In the genomic region with DNA sequence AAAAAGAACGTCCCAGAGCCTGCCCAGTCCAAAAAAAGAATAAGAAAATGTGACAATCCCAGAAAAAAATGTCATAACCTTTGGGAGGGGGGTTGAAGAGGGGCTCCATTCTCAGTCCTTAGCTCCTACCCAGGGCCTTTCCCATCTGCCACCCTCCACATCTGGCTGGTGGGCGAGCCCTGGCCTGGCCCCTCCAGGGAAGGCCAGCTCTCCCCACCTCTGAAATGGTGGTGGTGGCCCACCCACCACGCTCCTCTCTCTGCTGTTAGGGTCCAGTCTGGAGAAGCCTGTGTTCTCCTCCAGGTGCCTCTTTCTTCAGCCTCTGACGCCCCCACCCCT, we compare ENCODE assay signal across 8 cellular contexts. TPM values are rescaled to one million over a fixed set of nuclear protein-coding genes. Genes with fewer than 3 reads are reported as not detected.
DNase-seq lines count a peak whose midpoint lies in the region; TF ChIP-seq lines count a peak whose summit lies in the region.

No MANE protein-coding gene starts in this region.

- TF ChIP-seq CTCF in BE2C (IDR thresholded peaks at IDR 0.05; ENCODE audit: low read depth, low read length) (no peak), MM.1S (IDR thresholded peaks at IDR 0.05; ENCODE audit: low read length) (no peak), neural cell (IDR thresholded peaks at IDR 0.05; ENCODE audit: poor library complexity, severe bottlenecking) (no peak)

- peaks cover 9% of the 10 kb centered on the region for H3K4me1 ChIP-seq in BE2C
- H3K4me1 ChIP-seq in MM.1S (ENCODE audit: low read length) = peaks cover 17% of the 10 kb centered on the region
- H3K4me1 ChIP-seq in ectodermal cell (ENCODE audit: control insufficient read depth, insufficient read depth, low read length) = peaks cover 38% of the 10 kb centered on the region

- H3K27me3 ChIP-seq in BE2C = no peaks in the 10 kb centered on the region
- H3K27me3 ChIP-seq in MM.1S (replicated peaks; ENCODE audit: insufficient read depth, low read length) = peaks cover 31% of the 10 kb centered on the region
- peaks cover 40% of the 10 kb centered on the region for H3K27me3 ChIP-seq in ectodermal cell (ENCODE audit: control insufficient read depth, insufficient read depth, low read length, poor library complexity, severe bottlenecking)
- H3K27me3 ChIP-seq in neural cell (ENCODE audit: insufficient read depth, low read depth, low read length) = peaks cover 10% of the 10 kb centered on the region

- H3K9me3 ChIP-seq in BE2C = no peaks in the 10 kb centered on the region
- no peaks in the 10 kb centered on the region for H3K9me3 ChIP-seq in MM.1S (replicated peaks; ENCODE audit: insufficient read depth, low read length)
- no peaks in the 10 kb centered on the region for H3K9me3 ChIP-seq in ectodermal cell (ENCODE audit: control insufficient read depth, low read length)
- no peaks in the 10 kb centered on the region for H3K9me3 ChIP-seq in neural cell (ENCODE audit: low read length)

- H2AFZ ChIP-seq in MM.1S (ENCODE audit: low read length) (peak overlapping the region; percentile 77), neural cell (ENCODE audit: low read depth, low read length) (no peak overlapping the region)

- H3K36me3 ChIP-seq in BE2C = no peaks in the 10 kb centered on the region; the same call in 1 of the 2 replicates
- no peaks in the 10 kb centered on the region for H3K36me3 ChIP-seq in MM.1S (replicated peaks; ENCODE audit: insufficient read depth, low read length)
- H3K36me3 ChIP-seq in ectodermal cell (ENCODE audit: control insufficient read depth, insufficient read depth, low read length) = no peaks in the 10 kb centered on the region
- H3K36me3 ChIP-seq in neural cell (ENCODE audit: insufficient read depth, low read length) = no peaks in the 10 kb centered on the region

- H3K27ac ChIP-seq in MM.1S (ENCODE audit: low read length) (no peak overlapping the region), ectodermal cell (ENCODE audit: insufficient read depth, low read depth, low read length, poor library complexity, severe bottlenecking) (no peak overlapping the region), neural cell (ENCODE audit: low read length) (no peak overlapping the region)

- DNase-seq in BE2C = no peak
- DNase-seq in MM.1S = no peak
- no peak for DNase-seq in posterior vena cava (ENCODE audit: low spot score)
- DNase-seq in GM19240 (ENCODE audit: insufficient read length, low spot score) = no peak
- DNase-seq in EL = no peak
- no peak for DNase-seq in NCI-H82 (lab: John Stamatoyannopoulos, UW)

- H3K9me2 ChIP-seq in MM.1S (replicated peaks; ENCODE audit: insufficient read depth, low read length) (no peaks in the 10 kb centered on the region), neural cell (ENCODE audit: insufficient read depth, low read length) (no peaks in the 10 kb centered on the region)

- H3K4me2 ChIP-seq in MM.1S (ENCODE audit: low read depth, low read length) (peak overlapping the region; percentile 98), neural cell (ENCODE audit: low read length) (peak overlapping the region; percentile 35)

- H3K9ac ChIP-seq in MM.1S (ENCODE audit: low read length) (peak overlapping the region; percentile 76), neural cell (ENCODE audit: low read length) (peak overlapping the region; percentile 60)

- WGBS in ectodermal cell, 2 experiments = 34 to 36% methylated on average over 4 of the region's 4 CpGs

- peaks cover 26% of the 10 kb centered on the region for H3F3A ChIP-seq in MM.1S (ENCODE audit: insufficient read depth, low read length)
- H3F3A ChIP-seq in neural cell (ENCODE audit: insufficient read depth, low read length, poor library complexity, severe bottlenecking) = no peaks in the 10 kb centered on the region

- peak overlapping the region; percentile 86 for H3K4me3 ChIP-seq in BE2C (ENCODE audit: low read depth, low read length)
- peak overlapping the region; percentile 94 for H3K4me3 ChIP-seq in MM.1S (ENCODE audit: low read length)
- H3K4me3 ChIP-seq in ectodermal cell (ENCODE audit: insufficient read depth, low read depth, low read length) = peak overlapping the region; percentile 59
- peak overlapping the region; percentile 70 for H3K4me3 ChIP-seq in neural cell (ENCODE audit: low read length)

- TF ChIP-seq EP300 in neural cell (conservative IDR thresholded peaks at IDR 0.05; ENCODE audit: poor library complexity, severe bottlenecking) = no peak

- intact Hi-C loops in posterior vena cava (cut with DNase I) = no loop called here

- no peaks in the 10 kb centered on the region for H4K20me1 ChIP-seq in MM.1S (ENCODE audit: insufficient read depth, low read length)
- H4K20me1 ChIP-seq in neural cell (ENCODE audit: insufficient read depth) = no peaks in the 10 kb centered on the region

- H3K79me2 ChIP-seq in MM.1S (ENCODE audit: low read length) (no peaks in the 10 kb centered on the region), neural cell (replicated peaks; ENCODE audit: insufficient read depth, low read length) (no peaks in the 10 kb centered on the region)

- no peak for TF ChIP-seq RAD21 in neural cell (conservative IDR thresholded peaks at IDR 0.05)

TF ChIP-seq in neural cell, 6 proteins besides CTCF, POLR2A, EP300 and RAD21:
- TF ChIP-seq, protein P1, sequence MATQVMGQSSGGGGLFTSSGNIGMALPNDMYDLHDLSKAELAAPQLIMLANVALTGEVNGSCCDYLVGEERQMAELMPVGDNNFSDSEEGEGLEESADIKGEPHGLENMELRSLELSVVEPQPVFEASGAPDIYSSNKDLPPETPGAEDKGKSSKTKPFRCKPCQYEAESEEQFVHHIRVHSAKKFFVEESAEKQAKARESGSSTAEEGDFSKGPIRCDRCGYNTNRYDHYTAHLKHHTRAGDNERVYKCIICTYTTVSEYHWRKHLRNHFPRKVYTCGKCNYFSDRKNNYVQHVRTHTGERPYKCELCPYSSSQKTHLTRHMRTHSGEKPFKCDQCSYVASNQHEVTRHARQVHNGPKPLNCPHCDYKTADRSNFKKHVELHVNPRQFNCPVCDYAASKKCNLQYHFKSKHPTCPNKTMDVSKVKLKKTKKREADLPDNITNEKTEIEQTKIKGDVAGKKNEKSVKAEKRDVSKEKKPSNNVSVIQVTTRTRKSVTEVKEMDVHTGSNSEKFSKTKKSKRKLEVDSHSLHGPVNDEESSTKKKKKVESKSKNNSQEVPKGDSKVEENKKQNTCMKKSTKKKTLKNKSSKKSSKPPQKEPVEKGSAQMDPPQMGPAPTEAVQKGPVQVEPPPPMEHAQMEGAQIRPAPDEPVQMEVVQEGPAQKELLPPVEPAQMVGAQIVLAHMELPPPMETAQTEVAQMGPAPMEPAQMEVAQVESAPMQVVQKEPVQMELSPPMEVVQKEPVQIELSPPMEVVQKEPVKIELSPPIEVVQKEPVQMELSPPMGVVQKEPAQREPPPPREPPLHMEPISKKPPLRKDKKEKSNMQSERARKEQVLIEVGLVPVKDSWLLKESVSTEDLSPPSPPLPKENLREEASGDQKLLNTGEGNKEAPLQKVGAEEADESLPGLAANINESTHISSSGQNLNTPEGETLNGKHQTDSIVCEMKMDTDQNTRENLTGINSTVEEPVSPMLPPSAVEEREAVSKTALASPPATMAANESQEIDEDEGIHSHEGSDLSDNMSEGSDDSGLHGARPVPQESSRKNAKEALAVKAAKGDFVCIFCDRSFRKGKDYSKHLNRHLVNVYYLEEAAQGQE (IDR thresholded peaks at IDR 0.05; ENCODE audit: borderline replicate concordance) = no peak
- TF ChIP-seq SMC3 (conservative IDR thresholded peaks at IDR 0.05; ENCODE audit: poor library complexity) (no peak), POLR2AphosphoS5 (IDR thresholded peaks at IDR 0.05) (no peak), EZH2 (IDR thresholded peaks at IDR 0.05; ENCODE audit: borderline replicate concordance, insufficient read depth, low read length, poor library complexity, severe bottlenecking) (no peak), MXI1 (conservative IDR thresholded peaks at IDR 0.05; ENCODE audit: poor library complexity, severe bottlenecking) (no peak), TAF1 (IDR thresholded peaks at IDR 0.05; ENCODE audit: low read depth) (no peak)
TF ChIP-seq in neural cell: peak in this region for 0.

RNA-seq across cellular contexts. Expression of a gene that starts 0.4 kb away (rescaled TPM):
- polyA plus RNA-seq in BE2C (2012; ENCODE audit: insufficient read depth, insufficient read length, low read depth) = 31.1 TPM
- polyA plus RNA-seq in ectodermal cell (2013, experiment 1 of 4) = 11.5 TPM
- polyA plus RNA-seq in ectodermal cell (2013, experiment 2 of 4) = 9.4 TPM
- 8.2 TPM for polyA plus RNA-seq in ectodermal cell (2013, experiment 3 of 4)
- polyA plus RNA-seq in ectodermal cell (2013, experiment 4 of 4) = 9.6 TPM
- 2.6 and 3.4 TPM in 2 replicates for polyA plus RNA-seq in neural cell
- 1.5 and 2.5 TPM in 2 replicates for polyA minus RNA-seq in neural cell
- total RNA-seq in posterior vena cava = 10 to 100 TPM; 18.0 to 19.1 TPM

RNA-seq across cellular contexts. Expression of a gene that starts 1.0 kb away (rescaled TPM):
- polyA plus RNA-seq in BE2C (2012; ENCODE audit: insufficient read depth, insufficient read length, low read depth) = 2.7 TPM
- 2.6 TPM for polyA plus RNA-seq in ectodermal cell (2013, experiment 1 of 4)
- polyA plus RNA-seq in ectodermal cell (2013, experiment 2 of 4) = 3.1 TPM
- 2.3 TPM for polyA plus RNA-seq in ectodermal cell (2013, experiment 3 of 4)
- 3.2 TPM for polyA plus RNA-seq in ectodermal cell (2013, experiment 4 of 4)
- polyA plus RNA-seq in neural cell = 18.3 and 18.4 TPM in 2 replicates
- polyA minus RNA-seq in neural cell = 22.6 and 26.1 TPM in 2 replicates
- 1 to 10 TPM in 1 of 2 donors, under 1 TPM in 1; 0.76 to 1.4 TPM for total RNA-seq in posterior vena cava

RNA-seq across cellular contexts. Expression of a gene that starts 5.3 kb away (rescaled TPM):
- polyA plus RNA-seq in BE2C (2012; ENCODE audit: insufficient read depth, insufficient read length, low read depth) = 1.0 TPM
- polyA plus RNA-seq in ectodermal cell (2013, experiment 1 of 4) = not detected
- not detected for polyA plus RNA-seq in ectodermal cell (2013, experiment 2 of 4)
- not detected for polyA plus RNA-seq in ectodermal cell (2013, experiment 3 of 4)
- polyA plus RNA-seq in ectodermal cell (2013, experiment 4 of 4) = not detected
- 9.3 and 16.3 TPM in 2 replicates for polyA plus RNA-seq in neural cell
- 1.4 and 1.9 TPM in 2 replicates for polyA minus RNA-seq in neural cell
- not detected for total RNA-seq in posterior vena cava

RNA-seq across cellular contexts. Expression of a gene that starts 15.9 kb away (rescaled TPM):
- polyA plus RNA-seq in BE2C (2012; ENCODE audit: insufficient read depth, insufficient read length, low read depth) = 202 TPM
- 83.8 TPM for polyA plus RNA-seq in ectodermal cell (2013, experiment 1 of 4)
- polyA plus RNA-seq in ectodermal cell (2013, experiment 2 of 4) = 79.4 TPM
- polyA plus RNA-seq in ectodermal cell (2013, experiment 3 of 4) = 76.7 TPM
- 95.2 TPM for polyA plus RNA-seq in ectodermal cell (2013, experiment 4 of 4)
- polyA plus RNA-seq in neural cell = 87.7 and 103 TPM in 2 replicates
- 39.2 and 39.9 TPM in 2 replicates for polyA minus RNA-seq in neural cell
- 10 to 100 TPM; 39.5 to 41.3 TPM for total RNA-seq in posterior vena cava

RNA-seq across cellular contexts. Expression of a gene that starts 28.5 kb away (rescaled TPM):
- polyA plus RNA-seq in BE2C (2012; ENCODE audit: insufficient read depth, insufficient read length, low read depth) = 0.76 TPM
- not detected for polyA plus RNA-seq in ectodermal cell (2013, experiment 1 of 4)
- not detected for polyA plus RNA-seq in ectodermal cell (2013, experiment 2 of 4)
- not detected for polyA plus RNA-seq in ectodermal cell (2013, experiment 3 of 4)
- not detected for polyA plus RNA-seq in ectodermal cell (2013, experiment 4 of 4)
- not detected in 2 replicates for polyA plus RNA-seq in neural cell
- not detected in 2 replicates for polyA minus RNA-seq in neural cell
- not detected for total RNA-seq in posterior vena cava
